In the genomic region with DNA sequence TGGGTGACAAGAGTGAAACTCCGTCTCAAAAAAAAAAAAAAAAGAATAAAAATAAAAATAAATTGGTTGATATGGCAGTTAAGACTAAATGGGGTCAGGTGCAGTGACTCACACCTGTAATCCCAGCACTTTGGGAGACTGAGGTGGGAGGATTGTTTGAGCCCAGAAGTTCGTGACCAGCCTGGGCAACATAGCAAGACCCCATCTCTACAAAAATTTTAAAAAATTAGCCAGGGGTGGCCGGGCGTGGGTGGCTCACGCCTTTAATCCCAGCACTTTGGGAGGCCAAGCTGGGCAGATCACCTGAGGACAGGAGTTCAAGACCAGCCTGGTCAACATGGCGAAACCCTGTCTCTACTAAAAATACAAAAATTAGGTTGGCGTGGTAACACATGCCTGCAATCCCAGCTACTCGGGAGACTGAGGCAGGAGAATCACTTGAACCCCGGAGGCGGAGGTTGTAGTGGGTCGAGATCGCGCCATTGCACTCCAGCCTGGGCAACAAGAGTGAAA, we compare ENCODE assay signal across 8 cellular contexts. TPM values are rescaled to one million over a fixed set of nuclear protein-coding genes. Genes with fewer than 3 reads are reported as not detected.
DNase-seq lines count a peak whose midpoint lies in the region; ATAC-seq, FAIRE-seq and TF ChIP-seq lines count a peak whose summit lies in the region.
"Not testable (repeated sequence)": the region's sequence is repeated elsewhere in the genome, so short reads cannot be mapped to it uniquely, and the experiment has no call there.

No MANE protein-coding gene starts in this region.

- ATAC-seq in GM12878: not testable (repeated sequence)

- not testable (repeated sequence) for H4K20me1 ChIP-seq in GM12878 (ENCODE audit: control insufficient read depth, insufficient read depth)

- not testable (repeated sequence) for H3K27me3 ChIP-seq in CD4-positive, alpha-beta memory T cell (ENCODE audit: insufficient read depth, low read length); GM12878 (replicated peaks in 1 of 2; ENCODE audit: control insufficient read depth in 2 of 2, insufficient read depth in 2 of 2, low read length in 1 of 2); esophagus muscularis mucosa; liver (ENCODE audit: control insufficient read depth in 4 of 4, insufficient read depth in 4 of 4, low read length in 3 of 4); neutrophil; testis

- TF ChIP-seq RAD21 in GM12878 (IDR thresholded peaks at IDR 0.05; ENCODE audit: insufficient read depth, low read depth, low read length); liver (IDR thresholded peaks at IDR 0.05): not testable (repeated sequence)

- H3K27me3 Mint-ChIP-seq in CD4-positive, alpha-beta memory T cell: not testable (repeated sequence)

- not testable (repeated sequence) for TF ChIP-seq POLR2A in GM12878 (IDR thresholded peaks at IDR 0.05; ENCODE audit: low read depth, low read length); esophagus muscularis mucosa (IDR thresholded peaks at IDR 0.05; ENCODE audit: low read depth); testis (IDR thresholded peaks at IDR 0.05)

- not testable (repeated sequence) for TF ChIP-seq CTCF in WI38 (IDR thresholded peaks at IDR 0.05; ENCODE audit: low read depth, low read length); GM12878 (IDR thresholded peaks at IDR 0.05 in 2 of 3, conservative IDR thresholded peaks at IDR 0.05 in 1 of 3; ENCODE audit: control insufficient read depth in 2 of 3, extremely low read depth in 1 of 3, insufficient read depth in 1 of 3, low read depth in 3 of 3, low read length in 3 of 3); esophagus muscularis mucosa (IDR thresholded peaks at IDR 0.05); liver (IDR thresholded peaks at IDR 0.05; ENCODE audit: low read depth, low read length, missing input control); neutrophil (IDR thresholded peaks at IDR 0.05); testis (IDR thresholded peaks at IDR 0.05)

- H3K4me3 Mint-ChIP-seq in CD4-positive, alpha-beta memory T cell: peak overlapping the region; percentile 98 to 100 (median 99)

- 9% methylated on average over 12 of the region's 13 CpGs for WGBS in GM12878 (ENCODE audit: insufficient coverage, insufficient replicate concordance, low lambda C conversion rate, missing lambda C conversion rate)
- 75% methylated on average over 13 of the region's 13 CpGs for WGBS in esophagus muscularis mucosa
- WGBS in liver: 57% methylated on average over 13 of the region's 13 CpGs
- WGBS in testis, 2 donors: 52 to 54% methylated on average over 13 of the region's 13 CpGs

- RAD21 ChIA-PET in GM12878 (lab: Charles Lee; ENCODE audit: unreplicated experiment): interaction anchor here (1.0 to 2.3 kb wide), 6 partner anchors 8 to 45 kb away, joined by 3 to 20 read pairs (median 6); partner anchors contain the start of gene MDN1

- SMC1A ChIA-PET in GM12878 (lab: Charles Lee; ENCODE audit: uncharacterized antibody, unreplicated experiment): interaction anchor here (0.8 to 2.0 kb wide), 4 partner anchors 9 to 39 kb away, joined by 4 to 20 read pairs (median 6); partner anchors contain the start of gene MDN1

- not testable (repeated sequence) for TF ChIP-seq EP300 in GM12878 (IDR thresholded peaks at IDR 0.05; ENCODE audit: borderline replicate concordance in 1 of 2, control insufficient read depth in 1 of 2, low read depth in 2 of 2, low read length in 2 of 2); esophagus muscularis mucosa (IDR thresholded peaks at IDR 0.05)

- intact Hi-C loops in CD4-positive, alpha-beta memory T cell (cut with micrococcal nuclease): loop anchor here (2.0 to 10.0 kb wide), 5 partner anchors 116 to 758 kb away; partner anchors contain the start of genes BACH2, MAP3K7 and PNRC1
- intact Hi-C loops in GM12878 (cut with micrococcal nuclease; ENCODE audit: unreplicated experiment); testis (cut with DNase I; ENCODE audit: low total_unique reads): not testable (repeated sequence)
- intact Hi-C loops in esophagus muscularis mucosa (cut with DNase I): loop anchor here (10.0 kb wide), 1 partner anchor 466 kb away; the partner anchor contains the start of gene BACH2

- in situ Hi-C loops in GM12878 (cut with MboI): not testable (repeated sequence)

- not testable (repeated sequence) for H3K36me3 ChIP-seq in CD4-positive, alpha-beta memory T cell (ENCODE audit: insufficient read depth, low read length); GM12878 (ENCODE audit: control insufficient read depth in 2 of 2, insufficient read depth in 2 of 2, low read length in 1 of 2); liver (ENCODE audit: control insufficient read depth in 4 of 4, insufficient read depth in 3 of 4, low read depth in 1 of 4, low read length in 3 of 4); neutrophil; testis (ENCODE audit: low read depth, missing control alignments)
- peaks cover 0 to 22% (median 20%) of the 10 kb centered on the region in 4 donors for H3K36me3 ChIP-seq in esophagus muscularis mucosa

- peak in 1 of 5 donors; percentile 8 for DNase-seq in CD4-positive, alpha-beta memory T cell
- DNase-seq in Jurkat, Clone E6-1 (ENCODE audit: low read depth, low spot score); GM12878 (ENCODE audit: low read depth, low spot score); esophagus muscularis mucosa (ENCODE audit: extremely low spot score); testis: not testable (repeated sequence)

- CTCF ChIA-PET in CD4-positive, alpha-beta memory T cell (lab: Charles Lee; ENCODE audit: partially characterized antibody): interaction anchor here (0.8 to 1.7 kb wide), 5 partner anchors 9 to 646 kb away, joined by 3 to 15 read pairs (median 3); partner anchors contain the start of gene MDN1
- CTCF ChIA-PET in GM12878 (lab: Yijun Ruan, JAX): interaction anchor here (0.7 to 2.6 kb wide), 5 partner anchors 10 to 456 kb away, joined by 3 to 34 read pairs (median 4); partner anchors contain the start of gene MDN1

- peak overlapping the region; percentile 74 for H3K27ac ChIP-seq in CD4-positive, alpha-beta memory T cell (ENCODE audit: low read depth, low read length)
- H3K27ac ChIP-seq in GM12878 (ENCODE audit: control insufficient read depth, insufficient read depth) (peak overlapping the region; percentile 79), esophagus muscularis mucosa (replicated peaks in 1 of 4) (peak overlapping the region; percentile 84 to 89 (median 84)), liver (ENCODE audit: low read depth in 1 of 2, low read length in 2 of 2) (peak overlapping the region; percentile 57 to 75), neutrophil (peak overlapping the region; percentile 86), testis (peak overlapping the region in 1 of 2 donors; percentile 85)

- not testable (repeated sequence) for FAIRE-seq in GM12878 (lab: Jason Lieb, UNC)

- H3K36me3 Mint-ChIP-seq in CD4-positive, alpha-beta memory T cell: peaks cover 13 to 29% of the 10 kb centered on the region in 2 donors

- peak overlapping the region; percentile 79 to 99 (median 97) for H3K27ac Mint-ChIP-seq in CD4-positive, alpha-beta memory T cell

- not testable (repeated sequence) for BruUV-seq in GM12878 (replicated peaks; lab: Mats Ljungman, UMichigan)

- POLR2A ChIA-PET in CD4-positive, alpha-beta memory T cell (lab: Charles Lee; ENCODE audit: partially characterized antibody): interaction anchor here (0.8 to 4.6 kb wide), 9 partner anchors 9 to 748 kb away, joined by 3 to 147 read pairs (median 5); partner anchors contain the start of genes MDN1 and PNRC1
- POLR2A ChIA-PET in GM12878 (lab: Charles Lee): interaction anchor here (0.6 to 4.2 kb wide), 9 partner anchors 9 to 748 kb away, joined by 3 to 45 read pairs (median 4); partner anchors contain the start of genes LYRM2, MDN1 and PNRC1

- not testable (repeated sequence) for H3K9me3 ChIP-seq in CD4-positive, alpha-beta memory T cell (ENCODE audit: control insufficient read depth in 1 of 2, low read length in 2 of 2); GM12878 (replicated peaks; ENCODE audit: control insufficient read depth, insufficient read depth, low read length); esophagus muscularis mucosa; liver (ENCODE audit: control insufficient read depth in 4 of 4, low read length in 3 of 4); neutrophil; testis

- H2AFZ ChIP-seq in GM12878 (ENCODE audit: control insufficient read depth, low read depth, low read length): peak overlapping the region; percentile 96

- peaks cover 24% of the 10 kb centered on the region for H3K79me2 ChIP-seq in GM12878 (ENCODE audit: control insufficient read depth, insufficient read depth, low read length)

- H3K9me3 Mint-ChIP-seq in CD4-positive, alpha-beta memory T cell: not testable (repeated sequence)

- H3K4me3 ChIP-seq in CD4-positive, alpha-beta memory T cell (ENCODE audit: low read length in 2 of 2): peak overlapping the region; percentile 67 to 86
- peak overlapping the region; percentile 64 for H3K4me3 ChIP-seq in Jurkat, Clone E6-1 (ENCODE audit: low read length)
- H3K4me3 ChIP-seq in WI38 (ENCODE audit: low read depth, low read length): peak overlapping the region; percentile 87
- H3K4me3 ChIP-seq in GM12878: peak overlapping the region; percentile 87
- H3K4me3 ChIP-seq in esophagus muscularis mucosa: peak overlapping the region; percentile 72 to 98 (median 88)
- H3K4me3 ChIP-seq in liver (ENCODE audit: low read depth in 1 of 3, low read length in 3 of 3): peak overlapping the region; percentile 54 to 89 (median 89)
- H3K4me3 ChIP-seq in neutrophil (ENCODE audit: low read depth in 1 of 2, low read length in 1 of 2): peak overlapping the region; percentile 76 to 97
- peak overlapping the region; percentile 85 to 97 for H3K4me3 ChIP-seq in testis

- H3K9ac ChIP-seq in GM12878 (ENCODE audit: control insufficient read depth, insufficient read depth, low read length) (peak overlapping the region; percentile 91), liver (ENCODE audit: low read depth in 1 of 2, low read length in 2 of 2) (peak overlapping the region; percentile 85 to 87)

- peaks cover 17 to 44% (median 31%) of the 10 kb centered on the region in 4 donors for H3K4me1 Mint-ChIP-seq in CD4-positive, alpha-beta memory T cell

- H3K4me1 ChIP-seq in CD4-positive, alpha-beta memory T cell (ENCODE audit: insufficient read depth, low read length): peaks cover 19% of the 10 kb centered on the region
- H3K4me1 ChIP-seq in GM12878 (ENCODE audit: control insufficient read depth, insufficient read depth, low read length); testis: not testable (repeated sequence)
- H3K4me1 ChIP-seq in esophagus muscularis mucosa (peaks cover 14 to 31% (median 19%) of the 10 kb centered on the region in 4 donors), liver (ENCODE audit: control insufficient read depth in 4 of 4, insufficient read depth in 4 of 4, low read length in 3 of 4) (peaks cover 4 to 13% (median 7%) of the 10 kb centered on the region in 4 donors), neutrophil (ENCODE audit: control insufficient read depth in 1 of 2, insufficient read depth in 1 of 2, low read depth in 1 of 2, low read length in 1 of 2) (peaks cover 17 to 20% of the 10 kb centered on the region in 2 experiments)

- H3K4me2 ChIP-seq in GM12878 (ENCODE audit: control insufficient read depth, insufficient read depth): peak overlapping the region; percentile 90

RNA-seq across cellular contexts. Expression of gene CASP8AP2, which starts 1.1 kb away (rescaled TPM):
- total RNA-seq in CD4-positive, alpha-beta memory T cell: 10 to 100 TPM; 59.4 to 61.7 TPM
- polyA plus RNA-seq in CD4-positive, alpha-beta memory T cell: 10 to 100 TPM; 33.9 to 60.7 TPM
- 21.6 TPM for polyA plus RNA-seq in Jurkat, Clone E6-1 (2012; ENCODE audit: insufficient read depth, insufficient read length)
- 59.6 and 59.9 TPM in 2 replicates for total RNA-seq in GM12878 (2013; cell fraction: nucleolus; rRNA removed)
- total RNA-seq in GM12878 (2014; rRNA removed) (13.3 and 15.3 TPM in 2 replicates), GM12878 (2014; rRNA removed; fragmentation: Illumina TruSeq; extraction: Trizol) (27.3 and 28.6 TPM in 2 replicates), GM12878 (2021) (18.0 and 18.7 TPM in 2 replicates), esophagus muscularis mucosa (10 to 100 TPM; 14.1 to 22.0 (median 17.9) TPM), liver (10 to 100 TPM in 1 of 2 donors, 1 to 10 TPM in 1; 7.3 to 12.2 TPM), testis (10 to 100 TPM; 18.3 to 21.6 TPM)
- polyA plus RNA-seq in GM12878 (2011; ENCODE audit: low read depth): 3.0 TPM
- polyA plus RNA-seq in GM12878 (2011; rRNA removed) (12.0 and 18.8 TPM in 2 replicates), GM12878 (2014; fragmentation: Illumina TruSeq; extraction: Trizol) (18.8 and 24.3 TPM in 2 replicates), GM12878 (2014; fragmentation: Nextera tagmentation; extraction: Ambion mirVana) (10 to 100 TPM; 12.1 to 15.5 TPM), GM12878 (2014; rRNA removed) (10.0 and 11.1 TPM in 2 replicates), GM12878 (2016; fragmentation: Nextera tagmentation; extraction: Ambion mirVana) (10 to 100 TPM; 28.7 TPM), liver (1 to 10 TPM; 1.9 to 7.0 TPM), testis (ENCODE audit: insufficient read depth, low read depth, low replicate concordance) (3.3 TPM)
- polyA plus RNA-seq in GM12878 (2011; cell fraction: cytosol; rRNA removed): 3.1 and 3.2 TPM in 2 replicates
- 10.4 and 13.2 TPM in 2 replicates for polyA plus RNA-seq in GM12878 (2011; cell fraction: nucleus; rRNA removed)
- 4.6 and 7.8 TPM in 2 replicates for polyA plus RNA-seq in GM12878 (2012)
- 20.9 and 25.2 TPM in 2 replicates for polyA minus RNA-seq in GM12878 (2011; rRNA and poly(A)+ RNA removed)
- polyA minus RNA-seq in GM12878 (2011; cell fraction: cytosol; rRNA and poly(A)+ RNA removed): 5.5 and 6.5 TPM in 2 replicates
- polyA minus RNA-seq in GM12878 (2011; cell fraction: nucleus; rRNA and poly(A)+ RNA removed): 14.9 and 25.1 TPM in 2 replicates

RNA-seq across cellular contexts. Expression of gene MDN1, which starts 8.9 kb away (rescaled TPM):
- 10 to 100 TPM; 62.0 to 72.2 TPM for total RNA-seq in CD4-positive, alpha-beta memory T cell
- polyA plus RNA-seq in CD4-positive, alpha-beta memory T cell: 10 to 100 TPM in 1 of 2 donors, 1 to 10 TPM in 1; 4.1 to 10.1 TPM
- 22.0 TPM for polyA plus RNA-seq in Jurkat, Clone E6-1 (2012; ENCODE audit: insufficient read depth, insufficient read length)
- total RNA-seq in GM12878 (2013; cell fraction: nucleolus; rRNA removed): 114 and 120 TPM in 2 replicates
- total RNA-seq in GM12878 (2014; rRNA removed) (30.9 and 32.8 TPM in 2 replicates), GM12878 (2014; rRNA removed; fragmentation: Illumina TruSeq; extraction: Trizol) (30.5 and 31.9 TPM in 2 replicates), GM12878 (2021) (44.2 and 50.1 TPM in 2 replicates), esophagus muscularis mucosa (10 to 100 TPM; 18.1 to 26.0 (median 19.5) TPM), liver (10 to 100 TPM; 29.6 to 48.9 TPM), testis (10 to 100 TPM; 80.3 to 89.0 TPM)
- 10.2 TPM for polyA plus RNA-seq in GM12878 (2011; ENCODE audit: low read depth)
- polyA plus RNA-seq in GM12878 (2011; rRNA removed) (24.6 and 26.4 TPM in 2 replicates), GM12878 (2014; fragmentation: Illumina TruSeq; extraction: Trizol) (27.1 and 28.4 TPM in 2 replicates), GM12878 (2014; fragmentation: Nextera tagmentation; extraction: Ambion mirVana) (10 to 100 TPM; 19.0 to 19.6 TPM), GM12878 (2014; rRNA removed) (15.2 and 17.9 TPM in 2 replicates), GM12878 (2016; fragmentation: Nextera tagmentation; extraction: Ambion mirVana) (10 to 100 TPM; 14.3 to 15.1 TPM), liver (10 to 100 TPM in 1 of 2 donors, 1 to 10 TPM in 1; 5.4 to 16.0 TPM), testis (ENCODE audit: insufficient read depth, low read depth, low replicate concordance) (39.1 TPM)
- polyA plus RNA-seq in GM12878 (2011; cell fraction: cytosol; rRNA removed): 13.7 and 20.1 TPM in 2 replicates
- polyA plus RNA-seq in GM12878 (2011; cell fraction: nucleus; rRNA removed): 64.7 and 86.5 TPM in 2 replicates
- polyA plus RNA-seq in GM12878 (2012): 21.2 and 21.5 TPM in 2 replicates
- 28.2 and 37.7 TPM in 2 replicates for polyA minus RNA-seq in GM12878 (2011; rRNA and poly(A)+ RNA removed)
- polyA minus RNA-seq in GM12878 (2011; cell fraction: cytosol; rRNA and poly(A)+ RNA removed): 13.6 and 17.8 TPM in 2 replicates
- polyA minus RNA-seq in GM12878 (2011; cell fraction: nucleus; rRNA and poly(A)+ RNA removed): 35.8 and 59.0 TPM in 2 replicates
